In the genomic region with DNA sequence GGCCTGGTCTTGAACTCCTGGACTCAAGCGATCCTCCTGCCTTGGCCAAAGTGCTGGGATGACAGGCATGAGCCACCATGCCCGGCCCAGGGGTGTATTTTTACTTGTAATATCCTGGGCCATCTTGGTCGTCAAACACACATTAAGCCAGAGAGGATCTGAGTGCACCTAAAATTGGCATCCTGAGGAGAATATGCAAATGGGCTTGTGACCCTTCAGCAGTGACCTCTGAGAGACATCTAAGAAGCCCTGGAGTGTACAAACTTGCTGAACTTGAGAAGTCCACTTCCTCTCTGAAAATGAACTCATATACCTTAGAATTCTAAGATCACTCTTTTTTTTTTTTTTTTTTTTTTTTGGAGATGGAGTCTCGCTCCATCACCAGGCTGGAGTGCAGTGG, we compare ENCODE assay signal across 17 cellular contexts.
DNase-seq lines count a peak whose midpoint lies in the region; ATAC-seq, FAIRE-seq and TF ChIP-seq lines count a peak whose summit lies in the region.
"Had no signal": no experiment of that assay in that cellular context is flagged by ENCODE, and none has a peak within 500 bp of the region (broad histone marks: within the 10 kb centered on the region; RNA-seq: fewer than 3 reads in every experiment).

No MANE protein-coding gene starts in this region.

- intact Hi-C loops in HepG2 (cut with micrococcal nuclease; ENCODE audit: unreplicated experiment): no loop called here

- H3K4me1 ChIP-seq in HepG2 (ENCODE audit: insufficient read depth, low read length): no peaks in the 10 kb centered on the region
- H3K4me1 ChIP-seq: BE2C had no signal

- POLR2A ChIA-PET in HepG2 (lab: Yijun Ruan, JAX): no interaction called here

- TF ChIP-seq RAD21 in HepG2 (CRISPR knock-in tag; IDR thresholded peaks at IDR 0.05): no peak

- no peak for TF ChIP-seq EP300 in HepG2 (IDR thresholded peaks at IDR 0.05; ENCODE audit: low read depth in 2 of 2, low read length in 2 of 2)
- TF ChIP-seq EP300 in HepG2 (CRISPR knock-in tag; IDR thresholded peaks at IDR 0.05; ENCODE audit: borderline replicate concordance): no peak

- no peak for FAIRE-seq in HepG2 (lab: Jason Lieb, UNC)
- FAIRE-seq: GM12878, H1 had no signal

- no peak overlapping the region for H3K4me2 ChIP-seq in HepG2 (ENCODE audit: low read depth, low read length)

- BruUV-seq in HepG2 (replicated peaks; lab: Mats Ljungman, UMichigan): no TSS peak

- H3K27ac ChIP-seq in HepG2 (ENCODE audit: extremely low read length, insufficient read depth, low read length): no peak overlapping the region

- H4K20me1 ChIP-seq in HepG2 (ENCODE audit: insufficient read depth, low read length): no peaks in the 10 kb centered on the region

- H3K79me2 ChIP-seq in HepG2 (ENCODE audit: insufficient read depth, low read length): no peaks in the 10 kb centered on the region

- H2AFZ ChIP-seq in HepG2 (ENCODE audit: low read length): no peak overlapping the region

- H3K27me3 ChIP-seq in HepG2 (ENCODE audit: control insufficient read depth in 1 of 2, insufficient read depth in 2 of 2, low read length in 2 of 2): peaks cover 0 to 4% of the 10 kb centered on the region in 2 experiments; a peak in 1 of 5 replicates
- H3K27me3 ChIP-seq: BE2C had no signal

- no peak for TF ChIP-seq CTCF in HepG2 (CRISPR knock-in tag; IDR thresholded peaks at IDR 0.05)

- no peaks in the 10 kb centered on the region for H3K9me3 ChIP-seq in HepG2 (ENCODE audit: low read length)
- H3K9me3 ChIP-seq: BE2C had no signal

- WGBS in HepG2 (ENCODE audit: low lambda C conversion rate): 12% methylated on average over 4 of the region's 4 CpGs

- H3K4me3 ChIP-seq in HepG2 (replicated peaks in 1 of 3; ENCODE audit: insufficient read depth in 1 of 3, low read depth in 2 of 3, low read length in 3 of 3): no peak overlapping the region
- H3K4me3 ChIP-seq: GM12878 had no signal

- DNase-seq in RPMI8226 (peak; percentile 23), HepG2 (ENCODE audit: low spot score) (no peak), HCEC 1CT (no peak)
- DNase-seq: BE2C, DMS79, Karpas-422, NCI-H1694 treated with DMSO at 0.1 percent for 48 hours, NCI-H446 treated with DMSO at 0.1 percent for 48 hours, NCI-H69, SIG-M5 had no signal

- no peak overlapping the region for H3K9ac ChIP-seq in HepG2 (ENCODE audit: insufficient read depth, low read depth, low read length)

- TF ChIP-seq POLR2A in HepG2 (IDR thresholded peaks at IDR 0.05; ENCODE audit: insufficient read depth in 1 of 2, low read depth in 2 of 2, low read length in 2 of 2): no peak

- ATAC-seq in GM18858 (IDR thresholded peaks at IDR 0.05; ENCODE audit: unreplicated experiment): peak; percentile 60
- peak; percentile 51 for ATAC-seq in HG02852 (IDR thresholded peaks at IDR 0.05; ENCODE audit: unreplicated experiment)
- ATAC-seq in HG03432 (IDR thresholded peaks at IDR 0.05; ENCODE audit: unreplicated experiment): peak; percentile 68
- ATAC-seq in HepG2: no peak
- no peak for ATAC-seq in GM19397 (IDR thresholded peaks at IDR 0.05; ENCODE audit: unreplicated experiment)
- ATAC-seq: GM12878, SK-N-SH treated with all-trans-retinoic acid at 6 μM for 48 hours had no signal

- CTCF ChIA-PET in HepG2 (lab: Yijun Ruan, JAX; ENCODE audit: low intra/inter-chr PET ratio, low total read pairs): no interaction called here

- H3K36me3 ChIP-seq in HepG2 (replicated peaks in 1 of 2; ENCODE audit: control insufficient read depth in 1 of 2, insufficient read depth in 2 of 2, low read length in 2 of 2): no peaks in the 10 kb centered on the region
- H3K36me3 ChIP-seq: BE2C had no signal

- in situ Hi-C loops in HepG2 (cut with HindIII; ENCODE audit: extremely low pct_ligation_motif_present, low pct_unique_long_range_greater_than_20kb): no loop called here

TF ChIP-seq in HepG2, 621 proteins besides CTCF, POLR2A, EP300 and RAD21:
- TF ChIP-seq, protein P1, sequence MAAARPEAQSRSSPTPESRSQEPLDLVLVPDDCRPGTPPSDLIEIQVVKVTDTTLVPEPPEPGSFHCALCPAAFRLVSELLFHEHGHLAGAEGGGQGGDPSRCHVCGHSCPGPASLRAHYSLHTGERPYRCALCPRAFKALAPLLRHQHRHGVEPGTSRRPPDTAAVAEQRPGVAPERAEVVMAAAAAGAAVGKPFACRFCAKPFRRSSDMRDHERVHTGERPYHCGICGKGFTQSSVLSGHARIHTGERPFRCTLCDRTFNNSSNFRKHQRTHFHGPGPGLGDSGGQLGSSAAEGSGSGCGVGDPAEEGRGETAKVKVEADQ (CRISPR knock-in tag; IDR thresholded peaks at IDR 0.05; ENCODE audit: borderline replicate concordance): no peak
- no peak for TF ChIP-seq ZFX (CRISPR knock-in tag; IDR thresholded peaks at IDR 0.05; ENCODE audit: low read depth)
- TF ChIP-seq THAP11 (CRISPR knock-in tag; IDR thresholded peaks at IDR 0.05): no peak
- TF ChIP-seq KLF9 (CRISPR knock-in tag; IDR thresholded peaks at IDR 0.05; ENCODE audit: low read depth): no peak

Comparison
In these comparisons a context has a peak if more than half of its experiments do, and no peak if none do; other contexts are left out.
1. ATAC-seq: peak in GM18858 (single experiment), HG02852 (single experiment) and HG03432 (single experiment); none in HepG2 (single experiment) and GM19397 (single experiment).